Comparison of ENCODE assay signal across 8 cellular contexts in genomic region chr14:76947078-76947837, GRCh38.
A peak's percentile ranks its signal among the peaks of the same experiment; 100 is the strongest.
DNase-seq lines count a peak whose midpoint lies in the region; ATAC-seq and TF ChIP-seq lines count a peak whose summit lies in the region.

No MANE protein-coding gene starts in this region.

- peak; percentile 88 for ATAC-seq in HCT116
- ATAC-seq in activated naive CD4-positive, alpha-beta T cell treated with anti-CD3 and anti-CD28 coated beads, Interleukin-2, amount 50 U/mL, for 72 hours, result peak; percentile 86 to 94

- RAD21 ChIA-PET in HCT116 (lab: Charles Lee; ENCODE audit: low non-redundant PET in 1 of 2, low total read pairs in 2 of 2, uncharacterized antibody in 2 of 2, unreplicated experiment in 2 of 2), result interaction anchor here (0.6 to 1.5 kb wide), 7 partner anchors 9 to 123 kb away, joined by 4 to 8 read pairs (median 6); partner anchors contain the start of gene IRF2BPL (in 1 of the 2)

- H3K79me2 ChIP-seq in HCT116 (ENCODE audit: insufficient read depth, low read length), result no peaks in the 10 kb centered on the region
- no peaks in the 10 kb centered on the region for H3K79me2 ChIP-seq in parathyroid adenoma

- peak overlapping the region; percentile 4 for H2AFZ ChIP-seq in HCT116 (ENCODE audit: low read depth, low read length, poor library complexity, severe bottlenecking)
- peak overlapping the region; percentile 73 for H2AFZ ChIP-seq in parathyroid adenoma

- no peak for TF ChIP-seq RAD21 in HCT116 (IDR thresholded peaks at IDR 0.05; ENCODE audit: low read depth)

- CTCF ChIA-PET in HCT116 (lab: Charles Lee), result interaction anchor here (0.7 to 2.9 kb wide), 12 partner anchors 9 to 123 kb away, joined by 3 to 21 read pairs (median 3); no protein-coding TSS in a partner anchor

- H3K27ac Mint-ChIP-seq in activated naive CD4-positive, alpha-beta T cell treated with anti-CD3 and anti-CD28 coated beads, Interleukin-2, amount 50 U/mL, for 72 hours, result peak overlapping the region; percentile 24 to 74
- peak overlapping the region; percentile 92 for H3K27ac Mint-ChIP-seq in glutamatergic neuron (ENCODE audit: unreplicated experiment)

- peaks cover 8% of the 10 kb centered on the region for H3K27me3 Mint-ChIP-seq in glutamatergic neuron (ENCODE audit: unreplicated experiment)

- TF ChIP-seq CTCF in HCT116 (IDR thresholded peaks at IDR 0.05 in 2 of 3, conservative IDR thresholded peaks at IDR 0.05 in 1 of 3; ENCODE audit: borderline replicate concordance in 1 of 3, insufficient read depth in 1 of 3, low read depth in 2 of 3, low read length in 2 of 3) (peak in 2 of 3 experiments; percentile 42 to 51; a peak in 4 of 6 replicates), glutamatergic neuron (IDR thresholded peaks at IDR 0.05; ENCODE audit: partially characterized antibody, unreplicated experiment) (peak; percentile 32), parathyroid adenoma (IDR thresholded peaks at IDR 0.05) (peak; percentile 83), transverse colon (IDR thresholded peaks at IDR 0.05) (peak; percentile 44 to 69 (median 53))

- intact Hi-C loops in HCT116 (cut with micrococcal nuclease), result loop anchor here (2.0 kb wide), 2 partner anchors 28 to 112 kb away; no protein-coding TSS in a partner anchor
- intact Hi-C loops in transverse colon (cut with DNase I; ENCODE audit: low total_unique reads), result no loop called here

- H4K20me1 ChIP-seq in HCT116 (ENCODE audit: insufficient read depth), result no peaks in the 10 kb centered on the region

- H3K4me3 Mint-ChIP-seq in glutamatergic neuron (ENCODE audit: unreplicated experiment), result peak overlapping the region; percentile 36

- H3K4me2 ChIP-seq in HCT116 (ENCODE audit: low read length) (peak overlapping the region; percentile 81), parathyroid adenoma (ENCODE audit: low read length) (peak overlapping the region; percentile 64)

- in situ Hi-C loops in SK-MEL-5 (cut with HindIII; ENCODE audit: low pct_unique_long_range_greater_than_20kb, low sequenced_read_pairs) (no loop called here), transverse colon (cut with MboI; ENCODE audit: low pct_ligation_motif_present in 1 of 4, low pct_unique_long_range_greater_than_20kb in 1 of 4, low sequenced_read_pairs in 3 of 4) (no loop called here)

- no peaks in the 10 kb centered on the region for H3K36me3 Mint-ChIP-seq in activated naive CD4-positive, alpha-beta T cell treated with anti-CD3 and anti-CD28 coated beads, Interleukin-2, amount 50 U/mL, for 72 hours
- H3K36me3 Mint-ChIP-seq in glutamatergic neuron (ENCODE audit: unreplicated experiment), result no peaks in the 10 kb centered on the region

- H3K27ac ChIP-seq in HCT116 (ENCODE audit: low read depth, low read length) (peak overlapping the region; percentile 97), parathyroid adenoma (peak overlapping the region; percentile 94), transverse colon (peak overlapping the region; percentile 72 to 84 (median 82))

- H3K4me1 ChIP-seq in HCT116 (ENCODE audit: control insufficient read depth in 1 of 2, insufficient read depth in 2 of 2, low read length in 2 of 2), result peaks cover 67 to 76% of the 10 kb centered on the region in 2 experiments
- H3K4me1 ChIP-seq in parathyroid adenoma, result peaks cover 30% of the 10 kb centered on the region
- peaks cover 15 to 25% (median 24%) of the 10 kb centered on the region in 4 donors for H3K4me1 ChIP-seq in transverse colon

- H3K36me3 ChIP-seq in HCT116 (ENCODE audit: control insufficient read depth in 1 of 2, insufficient read depth in 2 of 2, low read length in 2 of 2) (no peaks in the 10 kb centered on the region), parathyroid adenoma (ENCODE audit: control insufficient read depth, insufficient read depth, low read length) (no peaks in the 10 kb centered on the region), transverse colon (no peaks in the 10 kb centered on the region)

- no TSS peak for BruUV-seq in HCT116 (replicated peaks; lab: Mats Ljungman, UMichigan)

- H3K4me1 Mint-ChIP-seq in glutamatergic neuron (ENCODE audit: low read depth, unreplicated experiment), result peaks cover 33% of the 10 kb centered on the region

- 0 to 5% methylated on average over 2 to 28 of the region's 28 CpGs for WGBS in transverse colon (ENCODE audit: low coverage in 1 of 2), 2 donors

- H3K9me3 Mint-ChIP-seq in activated naive CD4-positive, alpha-beta T cell treated with anti-CD3 and anti-CD28 coated beads, Interleukin-2, amount 50 U/mL, for 72 hours, result peaks cover 0 to 3% of the 10 kb centered on the region in 2 donors
- H3K9me3 Mint-ChIP-seq in glutamatergic neuron (ENCODE audit: unreplicated experiment), result peaks cover 14% of the 10 kb centered on the region

- DNase-seq in ELR (ENCODE audit: low read depth) (peak; percentile 89), HCT116 (ENCODE audit: low read depth, low spot score) (peak; percentile 87), MV-4-11 (lab: John Stamatoyannopoulos, UW) (peak; percentile 74), SK-MEL-5 (ENCODE audit: low read depth, low spot score) (peak; percentile 79), glutamatergic neuron (peak; percentile 93), transverse colon (peak; percentile 89)
- DNase-seq in activated naive CD4-positive, alpha-beta T cell treated with anti-CD3 and anti-CD28 coated beads, Interleukin-2, amount 50 U/mL, for 72 hours (ENCODE audit: low spot score in 2 of 2), result peak; percentile 73 to 89

- no peaks in the 10 kb centered on the region for H3K9me2 ChIP-seq in HCT116 (ENCODE audit: insufficient read depth)

- peak overlapping the region in 1 of 2 experiments; percentile 35; a peak in 2 of 4 replicates for H3K4me3 ChIP-seq in HCT116 (replicated peaks in 1 of 2; ENCODE audit: low read depth in 1 of 2, low read length in 2 of 2)
- H3K4me3 ChIP-seq in parathyroid adenoma (ENCODE audit: low read depth, low read length), result peak overlapping the region; percentile 18
- peak overlapping the region in 1 of 4 donors; percentile 1 for H3K4me3 ChIP-seq in transverse colon

- H3K9me3 ChIP-seq in HCT116 (ENCODE audit: control insufficient read depth in 1 of 2, insufficient read depth in 1 of 2, low read depth in 1 of 2, low read length in 2 of 2) (no peaks in the 10 kb centered on the region), parathyroid adenoma (ENCODE audit: control insufficient read depth, low read length) (no peaks in the 10 kb centered on the region), transverse colon (no peaks in the 10 kb centered on the region)

- POLR2A ChIA-PET in HCT116 (lab: Charles Lee), result interaction anchor here (0.6 to 2.4 kb wide), 11 partner anchors 8 to 87 kb away, joined by 3 to 13 read pairs (median 4); no protein-coding TSS in a partner anchor

- TF ChIP-seq POLR2A in HCT116 (IDR thresholded peaks at IDR 0.05; ENCODE audit: borderline replicate concordance, extremely low read depth, insufficient read depth, insufficient read length) (no peak), transverse colon (IDR thresholded peaks at IDR 0.05) (no peak)

- no peak for TF ChIP-seq EP300 in transverse colon (IDR thresholded peaks at IDR 0.05; ENCODE audit: low read depth)

- H3K27me3 ChIP-seq in HCT116 (ENCODE audit: insufficient read depth, low read length) (no peaks in the 10 kb centered on the region), parathyroid adenoma (ENCODE audit: control insufficient read depth, insufficient read depth, low read length) (no peaks in the 10 kb centered on the region), transverse colon (no peaks in the 10 kb centered on the region)

- H3K9ac ChIP-seq in HCT116 (ENCODE audit: low read length) (peak overlapping the region; percentile 58), parathyroid adenoma (no peak overlapping the region)

TF ChIP-seq in HCT116, 20 proteins besides CTCF, POLR2A, EP300 and RAD21 (continues in another document):
- TF ChIP-seq MAX (IDR thresholded peaks at IDR 0.05), result no peak
- TF ChIP-seq ZNF274 (IDR thresholded peaks at IDR 0.05; ENCODE audit: low read depth, low read length), result no peak
- TF ChIP-seq SIN3A (IDR thresholded peaks at IDR 0.05; ENCODE audit: low read depth), result no peak
- peak; percentile 51; the same call in 1 of the 2 replicates for TF ChIP-seq POLR2AphosphoS5 (IDR thresholded peaks at IDR 0.05; ENCODE audit: low read depth, low read length)
- peak; percentile 71; the same call in 1 of the 2 replicates for TF ChIP-seq ZFX (IDR thresholded peaks at IDR 0.05)
- no peak for TF ChIP-seq EGR1 (IDR thresholded peaks at IDR 0.05; ENCODE audit: low read depth)
- TF ChIP-seq, protein P1, sequence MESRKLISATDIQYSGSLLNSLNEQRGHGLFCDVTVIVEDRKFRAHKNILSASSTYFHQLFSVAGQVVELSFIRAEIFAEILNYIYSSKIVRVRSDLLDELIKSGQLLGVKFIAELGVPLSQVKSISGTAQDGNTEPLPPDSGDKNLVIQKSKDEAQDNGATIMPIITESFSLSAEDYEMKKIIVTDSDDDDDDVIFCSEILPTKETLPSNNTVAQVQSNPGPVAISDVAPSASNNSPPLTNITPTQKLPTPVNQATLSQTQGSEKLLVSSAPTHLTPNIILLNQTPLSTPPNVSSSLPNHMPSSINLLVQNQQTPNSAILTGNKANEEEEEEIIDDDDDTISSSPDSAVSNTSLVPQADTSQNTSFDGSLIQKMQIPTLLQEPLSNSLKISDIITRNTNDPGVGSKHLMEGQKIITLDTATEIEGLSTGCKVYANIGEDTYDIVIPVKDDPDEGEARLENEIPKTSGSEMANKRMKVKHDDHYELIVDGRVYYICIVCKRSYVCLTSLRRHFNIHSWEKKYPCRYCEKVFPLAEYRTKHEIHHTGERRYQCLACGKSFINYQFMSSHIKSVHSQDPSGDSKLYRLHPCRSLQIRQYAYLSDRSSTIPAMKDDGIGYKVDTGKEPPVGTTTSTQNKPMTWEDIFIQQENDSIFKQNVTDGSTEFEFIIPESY (IDR thresholded peaks at IDR 0.05; ENCODE audit: extremely low read depth, insufficient replicate concordance, low read length), result no peak
- no peak for TF ChIP-seq SP1 (IDR thresholded peaks at IDR 0.05; ENCODE audit: low read depth)
- peak; percentile 85 for TF ChIP-seq TCF7L2 (IDR thresholded peaks at IDR 0.05; ENCODE audit: borderline replicate concordance, extremely low read depth, insufficient read depth, insufficient read length)
- TF ChIP-seq YY1 (IDR thresholded peaks at IDR 0.05; ENCODE audit: extremely low read depth, insufficient replicate concordance, low read depth, low read length), result no peak
- TF ChIP-seq ATF3 (IDR thresholded peaks at IDR 0.05), result no peak

Comparison
In these comparisons a context has a peak if more than half of its experiments do, and no peak if none do; other contexts are left out.
1. CTCF ChIP-seq: peak in every context shown above with its lines; median percentile 83 in parathyroid adenoma; 53 in transverse colon; 46 in HCT116; 32 in glutamatergic neuron.